Comparison of ENCODE assay signal across 11 cellular contexts in genomic region chr19:38699647-38700349, GRCh38. TPM values are rescaled to one million over a fixed set of nuclear protein-coding genes. Genes with fewer than 3 reads are reported as not detected.
DNase-seq lines count a peak whose midpoint lies in the region; ATAC-seq, FAIRE-seq and TF ChIP-seq lines count a peak whose summit lies in the region.
"Had no signal": no experiment of that assay in that cellular context is flagged by ENCODE, and none has a peak within 500 bp of the region (broad histone marks: within the 10 kb centered on the region; RNA-seq: fewer than 3 reads in every experiment).

No MANE protein-coding gene starts in this region.

- H3K23ac ChIP-seq in H9 (ENCODE audit: insufficient read length, low read depth, low read length) = no peak overlapping the region

- no peak for TF ChIP-seq RAD21 in HepG2 (CRISPR knock-in tag; IDR thresholded peaks at IDR 0.05)

- H3K36me3 ChIP-seq in HepG2 (replicated peaks in 1 of 2; ENCODE audit: control insufficient read depth in 1 of 2, insufficient read depth in 2 of 2, low read length in 2 of 2) (peaks cover 35 to 59% of the 10 kb centered on the region in 2 experiments), spleen (peaks cover 5 to 75% (median 45%) of the 10 kb centered on the region in 6 donors)

- no peak overlapping the region for H3K4ac ChIP-seq in H9 (ENCODE audit: low read depth, low read length)

- H3K27ac Mint-ChIP-seq in H9 = peak overlapping the region; percentile 80 to 91 (median 91); a peak in 5 of 7 replicates

- H3K4me3 Mint-ChIP-seq in H9 = no peak overlapping the region

- H2AK5ac ChIP-seq in H9 (ENCODE audit: insufficient read length, low read length) = no peak overlapping the region

- peaks cover 15% of the 10 kb centered on the region; the same call in 1 of the 2 replicates for H3K79me2 ChIP-seq in H9 (ENCODE audit: insufficient read depth, low read length)
- peaks cover 67% of the 10 kb centered on the region for H3K79me2 ChIP-seq in HepG2 (ENCODE audit: insufficient read depth, low read length)

- POLR2A ChIA-PET in HepG2 (lab: Yijun Ruan, JAX) = interaction anchor here (0.9 to 3.6 kb wide), 12 partner anchors 11 to 152 kb away, joined by 3 to 63 read pairs (median 20); partner anchors contain the start of genes ACTN4 and EIF3K

- CTCF ChIA-PET in HepG2 (lab: Yijun Ruan, JAX; ENCODE audit: low intra/inter-chr PET ratio, low total read pairs) = no interaction called here

- H3K27me3 ChIP-seq in H9 (ENCODE audit: insufficient read depth, low read length) (no peaks in the 10 kb centered on the region), HepG2 (ENCODE audit: control insufficient read depth in 1 of 2, insufficient read depth in 2 of 2, low read length in 2 of 2) (no peaks in the 10 kb centered on the region), spleen (replicated peaks in 1 of 7) (no peaks in the 10 kb centered on the region)
- H3K27me3 ChIP-seq: BE2C had no signal

- no peak for DNase-seq in H9
- no peak for DNase-seq in coronary artery (ENCODE audit: low spot score)
- DNase-seq in HepG2 (ENCODE audit: low spot score) = no peak
- DNase-seq in spleen = no peak
- DNase-seq in GM13977 (ENCODE audit: low spot score) = no peak
- no peak for DNase-seq in NCI-H526 (lab: John Stamatoyannopoulos, UW)
- DNase-seq in CD1c-positive myeloid dendritic cell (ENCODE audit: extremely low spot score) = no peak
- DNase-seq: BE2C, GF-D8, NCI-H226 had no signal

- no peak overlapping the region for H2BK120ac ChIP-seq in H9 (ENCODE audit: low read depth, low read length, poor library complexity, severe bottlenecking)

- H3K4me1 Mint-ChIP-seq in H9 = peaks cover 28 to 32% of the 10 kb centered on the region in 2 experiments

- H3K27ac ChIP-seq in H9 (ENCODE audit: insufficient read length, low read depth, low read length) (no peak overlapping the region), coronary artery (peak overlapping the region; percentile 69 to 97), HepG2 (ENCODE audit: extremely low read length, insufficient read depth, low read length) (peak overlapping the region; percentile 99), spleen (peak overlapping the region; percentile 19 to 91 (median 84))

- no peak overlapping the region for H2BK12ac ChIP-seq in H9 (ENCODE audit: insufficient read length, low read depth, low read length)

- TF ChIP-seq POLR2A in HepG2 (IDR thresholded peaks at IDR 0.05; ENCODE audit: insufficient read depth in 1 of 2, low read depth in 2 of 2, low read length in 2 of 2) (no peak; a peak in 1 of 4 replicates), spleen (IDR thresholded peaks at IDR 0.05) (no peak)

- H2BK15ac ChIP-seq in H9 (ENCODE audit: low read depth, low read length) = no peak overlapping the region

- no peak overlapping the region for H4K8ac ChIP-seq in H9 (replicated peaks; ENCODE audit: insufficient read length, low read depth, low read length)

- no peak overlapping the region for H3K9ac ChIP-seq in H9 (ENCODE audit: extremely low read depth, insufficient read length, low read length)
- peak overlapping the region; percentile 76 for H3K9ac ChIP-seq in HepG2 (ENCODE audit: insufficient read depth, low read depth, low read length)

- ATAC-seq in HepG2 = no peak
- ATAC-seq in GM21723 (IDR thresholded peaks at IDR 0.05; ENCODE audit: unreplicated experiment) = no peak

- WGBS in H9 (ENCODE audit: extremely low coverage, insufficient read length, low lambda C conversion rate) = no CpG with 5 or more reads among the region's 18 CpGs
- WGBS in HepG2 (ENCODE audit: low lambda C conversion rate) = 92% methylated on average over 14 of the region's 18 CpGs
- WGBS in spleen, 5 donors = 71 to 79% (median 76%) methylated on average over 18 of the region's 18 CpGs

- H4K5ac ChIP-seq in H9 (ENCODE audit: insufficient read length, low read depth, low read length) = no peak overlapping the region

- no peaks in the 10 kb centered on the region for H3K23me2 ChIP-seq in H9 (ENCODE audit: insufficient read length, low read depth, low read length, poor library complexity, severe bottlenecking)

- no peak overlapping the region for H2AFZ ChIP-seq in H9 (ENCODE audit: low read length)
- no peak overlapping the region for H2AFZ ChIP-seq in HepG2 (ENCODE audit: low read length)

- no peaks in the 10 kb centered on the region for H4K20me1 ChIP-seq in H9 (ENCODE audit: control insufficient read depth, insufficient read depth, insufficient read length)
- 0 out of 2 replicates have a peak, but pooled peaks cover 3% of the 10 kb centered on the region for H4K20me1 ChIP-seq in HepG2 (ENCODE audit: insufficient read depth, low read length)

- H3K27me3 Mint-ChIP-seq in H9 (ENCODE audit: low read depth) = no peaks in the 10 kb centered on the region; the same call in 1 of the 2 replicates

- H3T11ph ChIP-seq in H9 (ENCODE audit: low read length) = no peak overlapping the region

- no peak overlapping the region for H3K4me2 ChIP-seq in H9 (ENCODE audit: insufficient read depth, insufficient read length, low read length)
- peak overlapping the region; percentile 70 for H3K4me2 ChIP-seq in HepG2 (ENCODE audit: low read depth, low read length)

- peaks cover 20 to 62% (median 43%) of the 10 kb centered on the region in 3 experiments; a peak in 6 of 7 replicates for H3K36me3 Mint-ChIP-seq in H9 (ENCODE audit: insufficient read depth in 1 of 3, low read depth in 3 of 3)

- TF ChIP-seq EP300 in HepG2 (IDR thresholded peaks at IDR 0.05; ENCODE audit: low read depth in 2 of 2, low read length in 2 of 2) = no peak
- TF ChIP-seq EP300 in HepG2 (CRISPR knock-in tag; IDR thresholded peaks at IDR 0.05; ENCODE audit: borderline replicate concordance) = no peak

- no peak for TF ChIP-seq CTCF in H9 (conservative IDR thresholded peaks at IDR 0.05)
- no peak for TF ChIP-seq CTCF in coronary artery (IDR thresholded peaks at IDR 0.05)
- TF ChIP-seq CTCF in HepG2 (CRISPR knock-in tag; IDR thresholded peaks at IDR 0.05) = no peak
- TF ChIP-seq CTCF in spleen (IDR thresholded peaks at IDR 0.05 in 8 of 11, conservative IDR thresholded peaks at IDR 0.05 in 3 of 11) = no peak
- TF ChIP-seq CTCF in GM13977 (IDR thresholded peaks at IDR 0.05; ENCODE audit: extremely low read depth, insufficient read depth, missing control alignments) = no peak

- no peaks in the 10 kb centered on the region; the same call in 1 of the 2 replicates for H3K4me1 ChIP-seq in H9 (ENCODE audit: insufficient read depth, low read length)
- H3K4me1 ChIP-seq in HepG2 (ENCODE audit: insufficient read depth, low read length) = peaks cover 95% of the 10 kb centered on the region
- H3K4me1 ChIP-seq in spleen = peaks cover 54 to 100% (median 74%) of the 10 kb centered on the region in 6 donors
- H3K4me1 ChIP-seq: BE2C had no signal

- H3K56ac ChIP-seq in H9 (ENCODE audit: insufficient read length, low read depth, low read length) = no peak overlapping the region

- no peak overlapping the region for H3K14ac ChIP-seq in H9 (ENCODE audit: insufficient read depth, low read length)

- no peak for FAIRE-seq in HepG2 (lab: Jason Lieb, UNC)

- no peak overlapping the region for H2BK5ac ChIP-seq in H9 (ENCODE audit: insufficient read length, low read length)

- BruUV-seq in HepG2 (replicated peaks; lab: Mats Ljungman, UMichigan) = no TSS peak

- H4K91ac ChIP-seq in H9 (ENCODE audit: insufficient read length, low read depth, low read length) = no peak overlapping the region

- no peaks in the 10 kb centered on the region; a peak in 1 of 5 replicates for H3K9me3 Mint-ChIP-seq in H9

- H3K79me1 ChIP-seq in H9 (ENCODE audit: insufficient read depth, low read depth, low read length, poor library complexity, severe bottlenecking) = peaks cover 2% of the 10 kb centered on the region

- H2BK20ac ChIP-seq in H9 (ENCODE audit: low read depth, low read length, poor library complexity, severe bottlenecking) = no peak overlapping the region

- H3K18ac ChIP-seq in H9 (ENCODE audit: insufficient read length, low read depth, low read length) = no peak overlapping the region

- intact Hi-C loops in HepG2 (cut with micrococcal nuclease; ENCODE audit: unreplicated experiment) (loop anchor here (2.0 to 5.0 kb wide), 2 partner anchors 23 to 47 kb away; no protein-coding TSS in a partner anchor), spleen (cut with DNase I; ENCODE audit: low total_unique reads) (loop anchor here (10.0 kb wide), 1 partner anchor 45 kb away; no protein-coding TSS in a partner anchor)

- in situ Hi-C loops in HepG2 (cut with HindIII; ENCODE audit: extremely low pct_ligation_motif_present, low pct_unique_long_range_greater_than_20kb) (loop anchor here (5.0 kb wide), 1 partner anchor 42 kb away; no protein-coding TSS in a partner anchor), GM13977 (cut with MboI; ENCODE audit: low pct_unique_long_range_greater_than_20kb, low sequenced_read_pairs, unreplicated experiment) (no loop called here)

- H3K9me3 ChIP-seq in H9 (ENCODE audit: control insufficient read depth, low read depth, low read length) = no peaks in the 10 kb centered on the region
- no peaks in the 10 kb centered on the region for H3K9me3 ChIP-seq in HepG2 (ENCODE audit: low read length)
- no peaks in the 10 kb centered on the region for H3K9me3 ChIP-seq in spleen
- H3K9me3 ChIP-seq: BE2C had no signal

- H3K4me3 ChIP-seq in coronary artery = no peak overlapping the region
- peak overlapping the region in 1 of 3 experiments; percentile 47; a peak in 1 of 6 replicates for H3K4me3 ChIP-seq in HepG2 (replicated peaks in 1 of 3; ENCODE audit: insufficient read depth in 1 of 3, low read depth in 2 of 3, low read length in 3 of 3)
- no peak overlapping the region for H3K4me3 ChIP-seq in spleen

RNA-seq across cellular contexts. Expression of gene CAPN12, which starts 44.5 kb away (rescaled TPM):
- total RNA-seq in H9 (2021) = 10.3 and 10.5 TPM in 2 replicates
- 0.62 and 1.6 TPM in 2 replicates for total RNA-seq in HepG2 (2016; rRNA removed; fragmentation: Illumina TruSeq; extraction: Trizol)
- 1.0 and 1.2 TPM in 2 replicates for total RNA-seq in HepG2 (2016; cell fraction: cytosol; rRNA removed; fragmentation: Illumina TruSeq; extraction: Trizol; ENCODE audit: low read depth)
- 0.30 and 1.3 TPM in 2 replicates for total RNA-seq in HepG2 (2016; cell fraction: insoluble cytoplasmic fraction; rRNA removed; fragmentation: Illumina TruSeq; extraction: Trizol)
- 0.49 and 0.59 TPM in 2 replicates for total RNA-seq in HepG2 (2016; cell fraction: membrane; rRNA removed; fragmentation: Illumina TruSeq; extraction: Trizol)
- 2.3 and 2.9 TPM in 2 replicates for total RNA-seq in HepG2 (2016; cell fraction: nucleus; rRNA removed; fragmentation: Illumina TruSeq; extraction: Trizol)
- polyA plus RNA-seq in HepG2 (2011; rRNA removed) = 13.6 and 20.4 TPM in 2 replicates
- 3.4 and 3.8 TPM in 2 replicates for polyA plus RNA-seq in HepG2 (2011; cell fraction: cytosol; rRNA removed)
- 230 and 249 TPM in 2 replicates for polyA plus RNA-seq in HepG2 (2011; cell fraction: nucleus; rRNA removed)
- polyA plus RNA-seq in HepG2 (2012) = 8.4 and 11.4 TPM in 2 replicates
- 0.35 and 0.73 TPM in 2 replicates for polyA plus RNA-seq in HepG2 (2016; cell fraction: cytosol; fragmentation: Illumina TruSeq; extraction: Trizol; ENCODE audit: low read depth)
- 0.66 and 0.96 TPM in 2 replicates for polyA plus RNA-seq in HepG2 (2016; cell fraction: insoluble cytoplasmic fraction; fragmentation: Illumina TruSeq; extraction: Trizol; ENCODE audit: low read depth)
- polyA plus RNA-seq in HepG2 (2016; cell fraction: membrane; fragmentation: Illumina TruSeq; extraction: Trizol; ENCODE audit: low read depth) = 0.66 and 0.81 TPM in 2 replicates
- 16.2 and 18.9 TPM in 2 replicates for polyA plus RNA-seq in HepG2 (2016; cell fraction: nucleus; fragmentation: Illumina TruSeq; extraction: Trizol; ENCODE audit: insufficient read depth, low read depth)
- polyA minus RNA-seq in HepG2 (2011; rRNA and poly(A)+ RNA removed; ENCODE audit: low replicate concordance) = 4.4 TPM in 1 of 2 replicates, not detected in the other
- polyA minus RNA-seq in HepG2 (2011; cell fraction: cytosol; rRNA and poly(A)+ RNA removed) = 0.69 and 2.0 TPM in 2 replicates
- 10.0 and 11.6 TPM in 2 replicates for polyA minus RNA-seq in HepG2 (2011; cell fraction: nucleus; rRNA and poly(A)+ RNA removed)
- 10 to 100 TPM in 5 of 7 donors, 1 to 10 TPM in 2; 9.0 to 25.6 (median 12.6) TPM for total RNA-seq in spleen
- 10 to 100 TPM; 15.2 to 33.3 (median 29.1) TPM for polyA plus RNA-seq in spleen

RNA-seq across cellular contexts. Expression of gene ACTN4, which starts 52.3 kb away (rescaled TPM):
- total RNA-seq in H9 (2021) = 369 and 386 TPM in 2 replicates
- 167 and 192 TPM in 2 replicates for total RNA-seq in HepG2 (2016; rRNA removed; fragmentation: Illumina TruSeq; extraction: Trizol)
- 13.8 and 15.0 TPM in 2 replicates for total RNA-seq in HepG2 (2016; cell fraction: cytosol; rRNA removed; fragmentation: Illumina TruSeq; extraction: Trizol; ENCODE audit: low read depth)
- total RNA-seq in HepG2 (2016; cell fraction: insoluble cytoplasmic fraction; rRNA removed; fragmentation: Illumina TruSeq; extraction: Trizol) = 122 and 176 TPM in 2 replicates
- total RNA-seq in HepG2 (2016; cell fraction: membrane; rRNA removed; fragmentation: Illumina TruSeq; extraction: Trizol) = 28.6 and 34.1 TPM in 2 replicates
- total RNA-seq in HepG2 (2016; cell fraction: nucleus; rRNA removed; fragmentation: Illumina TruSeq; extraction: Trizol) = 148 and 165 TPM in 2 replicates
- 171 and 223 TPM in 2 replicates for polyA plus RNA-seq in HepG2 (2011; rRNA removed)
- 82.2 and 91.7 TPM in 2 replicates for polyA plus RNA-seq in HepG2 (2011; cell fraction: cytosol; rRNA removed)
- 437 and 620 TPM in 2 replicates for polyA plus RNA-seq in HepG2 (2011; cell fraction: nucleus; rRNA removed)
- 222 and 260 TPM in 2 replicates for polyA plus RNA-seq in HepG2 (2012)
- polyA plus RNA-seq in HepG2 (2016; cell fraction: cytosol; fragmentation: Illumina TruSeq; extraction: Trizol; ENCODE audit: low read depth) = 5.8 and 8.5 TPM in 2 replicates
- 192 and 256 TPM in 2 replicates for polyA plus RNA-seq in HepG2 (2016; cell fraction: insoluble cytoplasmic fraction; fragmentation: Illumina TruSeq; extraction: Trizol; ENCODE audit: low read depth)
- 20.9 and 27.6 TPM in 2 replicates for polyA plus RNA-seq in HepG2 (2016; cell fraction: membrane; fragmentation: Illumina TruSeq; extraction: Trizol; ENCODE audit: low read depth)
- polyA plus RNA-seq in HepG2 (2016; cell fraction: nucleus; fragmentation: Illumina TruSeq; extraction: Trizol; ENCODE audit: insufficient read depth, low read depth) = 435 and 441 TPM in 2 replicates
- 172 and 192 TPM in 2 replicates for polyA minus RNA-seq in HepG2 (2011; rRNA and poly(A)+ RNA removed; ENCODE audit: low replicate concordance)
- 86.2 and 95.5 TPM in 2 replicates for polyA minus RNA-seq in HepG2 (2011; cell fraction: cytosol; rRNA and poly(A)+ RNA removed)
- 73.1 and 75.2 TPM in 2 replicates for polyA minus RNA-seq in HepG2 (2011; cell fraction: nucleus; rRNA and poly(A)+ RNA removed)
- total RNA-seq in spleen = 100 to 1,000 TPM; 360 to 621 (median 487) TPM
- 100 to 1,000 TPM in 1 of 3 donors, 10 to 100 TPM in 2; 39.3 to 185 (median 51.2) TPM for polyA plus RNA-seq in spleen
